ENCODE assay signal across 9 cellular contexts in the genomic region with DNA sequence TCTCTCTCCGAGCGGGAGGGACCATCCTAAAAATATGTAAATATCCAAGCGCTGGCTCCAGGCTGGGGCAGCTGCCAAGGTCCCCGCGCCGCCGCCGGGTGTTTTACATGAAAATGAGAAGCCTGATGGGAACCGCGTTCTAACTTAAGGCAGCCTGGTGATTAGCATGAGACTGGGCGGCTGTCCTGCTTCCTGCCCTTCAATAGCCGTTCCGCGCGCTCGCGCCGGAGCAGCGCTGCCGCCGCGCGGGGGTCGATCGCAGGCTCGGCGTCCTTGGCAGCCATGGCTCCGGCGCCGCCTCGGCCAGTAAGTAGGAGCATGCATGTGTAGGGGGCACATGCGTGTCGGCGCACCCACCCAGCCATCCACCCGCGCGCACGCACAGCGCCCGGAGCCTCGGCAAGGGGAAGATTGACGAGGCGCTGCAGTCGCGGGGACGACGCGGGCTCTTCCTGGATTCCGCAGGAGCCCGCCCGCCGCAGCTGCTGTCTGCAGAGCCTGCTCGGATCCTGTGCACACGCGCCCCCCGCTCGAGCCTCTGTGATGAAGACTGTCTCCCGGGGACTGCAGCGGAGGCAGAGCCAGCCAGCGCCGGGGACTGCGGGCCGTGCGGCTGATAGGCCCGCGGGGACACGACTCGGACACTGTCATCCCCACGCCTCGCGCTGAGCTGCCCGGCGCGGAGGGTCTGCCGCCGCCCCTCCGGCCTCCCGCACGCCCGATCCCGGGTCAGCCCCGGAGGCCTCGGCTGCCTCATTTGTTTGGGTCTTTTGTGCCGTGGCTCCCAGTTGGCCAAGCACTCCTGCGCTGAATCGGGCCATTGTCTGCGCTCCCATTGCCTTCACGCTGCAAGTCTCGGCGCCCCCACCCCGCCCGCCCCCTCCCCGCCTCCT.
DNase-seq lines count a peak whose midpoint lies in the region; ATAC-seq lines count a peak whose summit lies in the region.
"Had no signal": no experiment of that assay in that cellular context is flagged by ENCODE, and none has a peak within 500 bp of the region (broad histone marks: within the 10 kb centered on the region; RNA-seq: fewer than 3 reads in every experiment).

No MANE protein-coding gene starts in this region.

- DNase-seq in NCI-H2107 treated with DMSO at 0.1 percent for 48 hours (lab: John Stamatoyannopoulos, UW; ENCODE audit: unreplicated experiment) (peak; percentile 35), NCI-H2107 (lab: John Stamatoyannopoulos, UW) (no peak), NOMO-1 treated with DMSO at 0.1 percent for 48 hours (lab: John Stamatoyannopoulos, UW; ENCODE audit: unreplicated experiment) (peak; percentile 39), left kidney (ENCODE audit: low read depth, low spot score) (peak; percentile 83)
- no peak for DNase-seq in stimulated activated naive B cell treated with anti-CD40 and anti-IgM and Interleukin-4, amounts not matched to agents 10 μg/mL and 1 μg/mL and 100 μg/mL, for 72 hours
- DNase-seq in stimulated activated CD4-positive, alpha-beta T cell treated with anti-CD3 and anti-CD28 coated beads, Interleukin-4, amount 100 ng/mL, for 1 hour: no peak

- H3K4me3 Mint-ChIP-seq in dendritic cell treated with granulocyte-macrophage colony-stimulating factor and Interleukin-4, amounts not matched to agents 40 ng/mL and 50 ng/mL, for 4 days: peak overlapping the region; percentile 75
- H3K4me3 Mint-ChIP-seq in stimulated activated naive B cell treated with anti-CD40 and anti-IgM and Interleukin-4, amounts not matched to agents 10 μg/mL and 1 μg/mL and 100 μg/mL, for 72 hours: peak overlapping the region; percentile 48 to 71

- no peak for ATAC-seq in stimulated activated naive B cell treated with anti-CD40 and anti-IgM and Interleukin-4, amounts not matched to agents 10 μg/mL and 1 μg/mL and 100 μg/mL, for 72 hours (replicated peaks)
- no peak for ATAC-seq in HG03442 (IDR thresholded peaks at IDR 0.05; ENCODE audit: unreplicated experiment)

- peaks cover 61% of the 10 kb centered on the region for H3K27me3 Mint-ChIP-seq in dendritic cell treated with granulocyte-macrophage colony-stimulating factor and Interleukin-4, amounts not matched to agents 40 ng/mL and 50 ng/mL, for 4 days
- peaks cover 58 to 86% of the 10 kb centered on the region in 2 donors for H3K27me3 Mint-ChIP-seq in stimulated activated naive B cell treated with anti-CD40 and anti-IgM and Interleukin-4, amounts not matched to agents 10 μg/mL and 1 μg/mL and 100 μg/mL, for 72 hours

- H3K9me3 Mint-ChIP-seq in dendritic cell treated with granulocyte-macrophage colony-stimulating factor and Interleukin-4, amounts not matched to agents 40 ng/mL and 50 ng/mL, for 4 days: no peaks in the 10 kb centered on the region
- peaks cover 4 to 5% of the 10 kb centered on the region in 2 donors for H3K9me3 Mint-ChIP-seq in stimulated activated naive B cell treated with anti-CD40 and anti-IgM and Interleukin-4, amounts not matched to agents 10 μg/mL and 1 μg/mL and 100 μg/mL, for 72 hours

- H3K4me1 Mint-ChIP-seq in dendritic cell treated with granulocyte-macrophage colony-stimulating factor and Interleukin-4, amounts not matched to agents 40 ng/mL and 50 ng/mL, for 4 days (ENCODE audit: low read depth): peaks cover 21% of the 10 kb centered on the region
- H3K4me1 Mint-ChIP-seq in stimulated activated naive B cell treated with anti-CD40 and anti-IgM and Interleukin-4, amounts not matched to agents 10 μg/mL and 1 μg/mL and 100 μg/mL, for 72 hours: peaks cover 6 to 15% of the 10 kb centered on the region in 2 donors

- intact Hi-C loops in dendritic cell treated with granulocyte-macrophage colony-stimulating factor and Interleukin-4, amounts not matched to agents 40 ng/mL and 50 ng/mL, for 4 days (cut with micrococcal nuclease): no loop called here

- H3K27ac Mint-ChIP-seq in dendritic cell treated with granulocyte-macrophage colony-stimulating factor and Interleukin-4, amounts not matched to agents 40 ng/mL and 50 ng/mL, for 4 days: no peak overlapping the region
- peak overlapping the region; percentile 7 for H3K27ac Mint-ChIP-seq in stimulated activated naive B cell treated with anti-CD40 and anti-IgM and Interleukin-4, amounts not matched to agents 10 μg/mL and 1 μg/mL and 100 μg/mL, for 72 hours
- H3K27ac Mint-ChIP-seq: CD4-positive, CD25-positive, alpha-beta regulatory T cell had no signal

- H3K36me3 Mint-ChIP-seq in dendritic cell treated with granulocyte-macrophage colony-stimulating factor and Interleukin-4, amounts not matched to agents 40 ng/mL and 50 ng/mL, for 4 days (ENCODE audit: low read depth): no peaks in the 10 kb centered on the region
- no peaks in the 10 kb centered on the region for H3K36me3 Mint-ChIP-seq in stimulated activated naive B cell treated with anti-CD40 and anti-IgM and Interleukin-4, amounts not matched to agents 10 μg/mL and 1 μg/mL and 100 μg/mL, for 72 hours
- H3K36me3 Mint-ChIP-seq: CD4-positive, CD25-positive, alpha-beta regulatory T cell had no signal

Comparison
In these comparisons a context has a peak if more than half of its experiments do, and no peak if none do; other contexts are left out.
1. DNase-seq: peak in NCI-H2107 treated with DMSO at 0.1 percent for 48 hours (single experiment), NOMO-1 treated with DMSO at 0.1 percent for 48 hours (single experiment) and left kidney (single experiment); none in NCI-H2107 (single experiment), stimulated activated naive B cell treated with anti-CD40 and anti-IgM and Interleukin-4, amounts not matched to agents 10 μg/mL and 1 μg/mL and 100 μg/mL, for 72 hours (single experiment) and stimulated activated CD4-positive, alpha-beta T cell treated with anti-CD3 and anti-CD28 coated beads, Interleukin-4, amount 100 ng/mL, for 1 hour (single experiment).